In genomic region chr2:162297925-162298552, GRCh38 we compare ENCODE assay signal across 8 cellular contexts. TPM values are rescaled to one million over a fixed set of nuclear protein-coding genes. Genes with fewer than 3 reads are reported as not detected.
DNase-seq lines count a peak whose midpoint lies in the region; ATAC-seq and TF ChIP-seq lines count a peak whose summit lies in the region.

No MANE protein-coding gene starts in this region.

- intact Hi-C loops in HCT116 (cut with micrococcal nuclease) = loop anchor here (1.0 kb wide), 1 partner anchor 77 kb away; no protein-coding TSS in a partner anchor

- no peak overlapping the region for H2BK120ac ChIP-seq in mesenchymal stem cell (ENCODE audit: low read depth, low read length)

- no peak overlapping the region for H2BK12ac ChIP-seq in mesenchymal stem cell (ENCODE audit: low read length in 2 of 2)

- ATAC-seq in HCT116 = peak; percentile 73

- DNase-seq in activated CD8-positive, alpha-beta memory T cell treated with anti-CD3 and anti-CD28 coated beads for 1 hour (ENCODE audit: extremely low read depth in 1 of 2, low read depth in 1 of 2) = peak; percentile 14 to 16
- no peak for DNase-seq in activated CD8-positive, alpha-beta memory T cell treated with anti-CD3 and anti-CD28 coated beads for 24 hours
- DNase-seq in HCT116 (ENCODE audit: low read depth, low spot score) (peak; percentile 73), NCI-H1092 treated with DMSO at 0.1 percent for 48 hours (lab: John Stamatoyannopoulos, UW) (peak; percentile 66), T follicular helper cell (ENCODE audit: low read depth) (peak; percentile 40), coronary artery (ENCODE audit: low spot score) (no peak), mesenchymal stem cell (peak; percentile 81), suprapubic skin (ENCODE audit: low spot score in 2 of 2) (no peak)

- H3K79me1 ChIP-seq in mesenchymal stem cell (replicated peaks; ENCODE audit: low read length, poor library complexity, severe bottlenecking) = no peaks in the 10 kb centered on the region

- RAD21 ChIA-PET in HCT116 (lab: Charles Lee; ENCODE audit: low non-redundant PET in 1 of 2, low total read pairs in 2 of 2, uncharacterized antibody in 2 of 2, unreplicated experiment in 2 of 2) = interaction anchor here (0.9 to 1.3 kb wide), 4 partner anchors 76 to 145 kb away, joined by 3 to 11 read pairs (median 4); partner anchors contain the start of gene GCG (in 1 of the 2)

- H3K27me3 ChIP-seq in HCT116 (ENCODE audit: insufficient read depth, low read length) (no peaks in the 10 kb centered on the region), mesenchymal stem cell (ENCODE audit: control insufficient read depth in 1 of 2, insufficient read depth in 1 of 2, low read length in 2 of 2) (no peaks in the 10 kb centered on the region), suprapubic skin (no peaks in the 10 kb centered on the region)

- CTCF ChIA-PET in HCT116 (lab: Charles Lee) = interaction anchor here (0.6 to 7.7 kb wide), 38 partner anchors 9 to 711 kb away, joined by 3 to 119 read pairs (median 4); partner anchors contain the start of gene GCG

- no peak overlapping the region for H3K18ac ChIP-seq in mesenchymal stem cell (ENCODE audit: low read depth in 1 of 2, low read length in 2 of 2)

- H3K27ac ChIP-seq in HCT116 (ENCODE audit: low read depth, low read length) = no peak overlapping the region
- H3K27ac ChIP-seq in coronary artery = no peak overlapping the region
- H3K27ac ChIP-seq in mesenchymal stem cell (ENCODE audit: low read length, poor library complexity, severe bottlenecking) = no peak overlapping the region
- H3K27ac ChIP-seq in suprapubic skin = no peak overlapping the region

- TF ChIP-seq RAD21 in HCT116 (IDR thresholded peaks at IDR 0.05; ENCODE audit: low read depth) = peak; percentile 85

- POLR2A ChIA-PET in HCT116 (lab: Charles Lee) = interaction anchor here (1.0 to 1.4 kb wide), 2 partner anchors 21 to 78 kb away, joined by 3 to 4 read pairs; no protein-coding TSS in a partner anchor

- no TSS peak for BruUV-seq in HCT116 (replicated peaks; lab: Mats Ljungman, UMichigan)

- H2BK15ac ChIP-seq in mesenchymal stem cell (ENCODE audit: low read depth, poor library complexity, severe bottlenecking) = no peak overlapping the region

- no peak overlapping the region for H2BK5ac ChIP-seq in mesenchymal stem cell (ENCODE audit: low read depth, low read length, poor library complexity, severe bottlenecking)

- no peaks in the 10 kb centered on the region for H3K9me2 ChIP-seq in HCT116 (ENCODE audit: insufficient read depth)

- H3K9ac ChIP-seq in HCT116 (ENCODE audit: low read length) = no peak overlapping the region
- H3K9ac ChIP-seq in mesenchymal stem cell (ENCODE audit: low read length) = peak overlapping the region; percentile 65

- no peaks in the 10 kb centered on the region for H4K20me1 ChIP-seq in HCT116 (ENCODE audit: insufficient read depth)

- H3K23ac ChIP-seq in mesenchymal stem cell (ENCODE audit: low read length in 2 of 2) = no peak overlapping the region

- no peak for TF ChIP-seq EP300 in suprapubic skin (IDR thresholded peaks at IDR 0.05)

- H4K8ac ChIP-seq in mesenchymal stem cell (ENCODE audit: low read length) = no peak overlapping the region

- no peak overlapping the region for H2AK5ac ChIP-seq in mesenchymal stem cell (ENCODE audit: low read length, severe bottlenecking)

- TF ChIP-seq CTCF in HCT116 (IDR thresholded peaks at IDR 0.05 in 2 of 3, conservative IDR thresholded peaks at IDR 0.05 in 1 of 3; ENCODE audit: borderline replicate concordance in 1 of 3, insufficient read depth in 1 of 3, low read depth in 2 of 3, low read length in 2 of 3) (peak; percentile 66 to 89 (median 69)), coronary artery (IDR thresholded peaks at IDR 0.05) (peak; percentile 77), suprapubic skin (IDR thresholded peaks at IDR 0.05) (peak; percentile 59 to 73)

- H3K9me3 ChIP-seq in HCT116 (ENCODE audit: control insufficient read depth in 1 of 2, insufficient read depth in 1 of 2, low read depth in 1 of 2, low read length in 2 of 2) = no peaks in the 10 kb centered on the region
- H3K9me3 ChIP-seq in mesenchymal stem cell (ENCODE audit: control insufficient read depth, low read length) = no peaks in the 10 kb centered on the region
- no peaks in the 10 kb centered on the region for H3K9me3 ChIP-seq in suprapubic skin

- H3K4me3 ChIP-seq in HCT116 (replicated peaks in 1 of 2; ENCODE audit: low read depth in 1 of 2, low read length in 2 of 2) (no peak overlapping the region), coronary artery (no peak overlapping the region), mesenchymal stem cell (ENCODE audit: insufficient read depth in 1 of 2, low read depth in 1 of 2, low read length in 2 of 2) (no peak overlapping the region), suprapubic skin (no peak overlapping the region)

- WGBS in mesenchymal stem cell = 66% methylated on average over 5 of the region's 5 CpGs
- 58% methylated on average over 5 of the region's 5 CpGs for WGBS in suprapubic skin

- no peak overlapping the region for H4K91ac ChIP-seq in mesenchymal stem cell (ENCODE audit: low read length)

- H3K4me1 ChIP-seq in HCT116 (ENCODE audit: control insufficient read depth in 1 of 2, insufficient read depth in 2 of 2, low read length in 2 of 2) = no peaks in the 10 kb centered on the region
- no peaks in the 10 kb centered on the region for H3K4me1 ChIP-seq in mesenchymal stem cell (ENCODE audit: control insufficient read depth, insufficient read depth, low read depth, low read length)
- H3K4me1 ChIP-seq in suprapubic skin = peaks cover 3% of the 10 kb centered on the region

- H3K36me3 ChIP-seq in HCT116 (ENCODE audit: control insufficient read depth in 1 of 2, insufficient read depth in 2 of 2, low read length in 2 of 2) (no peaks in the 10 kb centered on the region), mesenchymal stem cell (ENCODE audit: control insufficient read depth in 1 of 2, insufficient read depth in 2 of 2, low read depth in 1 of 2, low read length in 2 of 2) (no peaks in the 10 kb centered on the region), suprapubic skin (peaks cover 11% of the 10 kb centered on the region)

- H3K4me2 ChIP-seq in HCT116 (ENCODE audit: low read length) = no peak overlapping the region
- H3K4me2 ChIP-seq in mesenchymal stem cell (ENCODE audit: low read length, poor library complexity, severe bottlenecking) = no peak overlapping the region

- H3K4ac ChIP-seq in mesenchymal stem cell (ENCODE audit: low read depth in 1 of 2, low read length in 2 of 2) = no peak overlapping the region

- no peak overlapping the region for H3K14ac ChIP-seq in mesenchymal stem cell (ENCODE audit: low read length in 2 of 2)

- no peaks in the 10 kb centered on the region for H3K79me2 ChIP-seq in HCT116 (ENCODE audit: insufficient read depth, low read length)

- H2AFZ ChIP-seq in HCT116 (ENCODE audit: low read depth, low read length, poor library complexity, severe bottlenecking) = no peak overlapping the region
- no peak overlapping the region for H2AFZ ChIP-seq in mesenchymal stem cell (ENCODE audit: low read depth, low read length)

- TF ChIP-seq POLR2A in HCT116 (IDR thresholded peaks at IDR 0.05; ENCODE audit: borderline replicate concordance, extremely low read depth, insufficient read depth, insufficient read length) (no peak), suprapubic skin (IDR thresholded peaks at IDR 0.05) (no peak)

TF ChIP-seq in HCT116, 20 proteins besides CTCF, POLR2A, EP300 and RAD21 (continues in another document):
- TF ChIP-seq SRF (IDR thresholded peaks at IDR 0.05; ENCODE audit: low read depth) = no peak
- no peak for TF ChIP-seq SIN3A (IDR thresholded peaks at IDR 0.05; ENCODE audit: low read depth)
- no peak for TF ChIP-seq EZH2phosphoT487 (IDR thresholded peaks at IDR 0.05; ENCODE audit: borderline replicate concordance)
- TF ChIP-seq ZNF274 (IDR thresholded peaks at IDR 0.05; ENCODE audit: low read depth, low read length) = no peak
- no peak for TF ChIP-seq POLR2AphosphoS5 (IDR thresholded peaks at IDR 0.05; ENCODE audit: low read depth, low read length)
- no peak for TF ChIP-seq CEBPB (IDR thresholded peaks at IDR 0.05; ENCODE audit: low read depth)
- no peak for TF ChIP-seq ZFX (IDR thresholded peaks at IDR 0.05)
- TF ChIP-seq MAX (IDR thresholded peaks at IDR 0.05) = no peak
- no peak for TF ChIP-seq ELF1 (IDR thresholded peaks at IDR 0.05; ENCODE audit: borderline replicate concordance, low read depth)
- no peak for TF ChIP-seq ZBTB33 (IDR thresholded peaks at IDR 0.05; ENCODE audit: extremely low read depth, insufficient replicate concordance, low read length)
- no peak for TF ChIP-seq CBX3 (IDR thresholded peaks at IDR 0.05; ENCODE audit: low read depth)

RNA-seq across cellular contexts. Expression of gene IFIH1, which starts 20.4 kb away (rescaled TPM):
- 7.0 TPM for total RNA-seq in HCT116 (2021; ENCODE audit: unreplicated experiment)
- 2.5 and 2.8 TPM in 2 replicates for polyA plus RNA-seq in HCT116 (2012)
- 4.5 TPM for polyA plus RNA-seq in mesenchymal stem cell (2013, experiment 1 of 2)
- 4.3 TPM for polyA plus RNA-seq in mesenchymal stem cell (2013, experiment 2 of 2)
- 10 to 100 TPM in 3 of 4 donors, 1 to 10 TPM in 1; 8.7 to 20.7 (median 16.2) TPM for total RNA-seq in suprapubic skin

RNA-seq across cellular contexts. Expression of gene GCA, which starts 45.9 kb away (rescaled TPM):
- total RNA-seq in HCT116 (2021; ENCODE audit: unreplicated experiment) = 18.8 TPM
- 16.9 and 24.4 TPM in 2 replicates for polyA plus RNA-seq in HCT116 (2012)
- polyA plus RNA-seq in mesenchymal stem cell (2013, experiment 1 of 2) = 5.4 TPM
- 5.6 TPM for polyA plus RNA-seq in mesenchymal stem cell (2013, experiment 2 of 2)
- 10 to 100 TPM in 3 of 4 donors, 1 to 10 TPM in 1; 8.2 to 29.0 (median 19.2) TPM for total RNA-seq in suprapubic skin

RNA-seq across cellular contexts. Expression of gene FAP, which starts 54.8 kb away (rescaled TPM):
- total RNA-seq in HCT116 (2021; ENCODE audit: unreplicated experiment) (not detected), suprapubic skin (1 to 10 TPM; 1.8 to 4.5 (median 2.8) TPM)
- polyA plus RNA-seq in HCT116 (2012) = 0.13 TPM in 1 of 2 replicates, not detected in the other
- 13.0 TPM for polyA plus RNA-seq in mesenchymal stem cell (2013, experiment 1 of 2)
- 17.5 TPM for polyA plus RNA-seq in mesenchymal stem cell (2013, experiment 2 of 2)

Comparison
In these comparisons a context has a peak if more than half of its experiments do, and no peak if none do; other contexts are left out.
1. DNase-seq: peak in activated CD8-positive, alpha-beta memory T cell treated with anti-CD3 and anti-CD28 coated beads for 1 hour (2 of 2), HCT116 (single experiment), NCI-H1092 treated with DMSO at 0.1 percent for 48 hours (single experiment), T follicular helper cell (single experiment) and mesenchymal stem cell (single experiment); none in activated CD8-positive, alpha-beta memory T cell treated with anti-CD3 and anti-CD28 coated beads for 24 hours (single experiment), coronary artery (single experiment) and suprapubic skin (0 of 2).
2. Peak in every context shown above with its lines, with median percentiles within 50 percentile points of each other: CTCF ChIP-seq.